Comparison of ENCODE assay signal across 1 cellular context in genomic region chr1:207309775-207310273, GRCh38.
TF ChIP-seq lines count a peak whose summit lies in the region.

No MANE protein-coding gene starts in this region.

TF ChIP-seq in GM23338, 12 proteins besides CTCF, POLR2A, EP300 and RAD21 (continued from another document):
- TF ChIP-seq, protein P1, sequence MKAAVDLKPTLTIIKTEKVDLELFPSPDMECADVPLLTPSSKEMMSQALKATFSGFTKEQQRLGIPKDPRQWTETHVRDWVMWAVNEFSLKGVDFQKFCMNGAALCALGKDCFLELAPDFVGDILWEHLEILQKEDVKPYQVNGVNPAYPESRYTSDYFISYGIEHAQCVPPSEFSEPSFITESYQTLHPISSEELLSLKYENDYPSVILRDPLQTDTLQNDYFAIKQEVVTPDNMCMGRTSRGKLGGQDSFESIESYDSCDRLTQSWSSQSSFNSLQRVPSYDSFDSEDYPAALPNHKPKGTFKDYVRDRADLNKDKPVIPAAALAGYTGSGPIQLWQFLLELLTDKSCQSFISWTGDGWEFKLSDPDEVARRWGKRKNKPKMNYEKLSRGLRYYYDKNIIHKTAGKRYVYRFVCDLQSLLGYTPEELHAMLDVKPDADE (IDR thresholded peaks at IDR 0.05), result no peak
- TF ChIP-seq ZNF114 (CRISPR knock-in tag; IDR thresholded peaks at IDR 0.05) (no peak), CREB1 (CRISPR knock-in tag; IDR thresholded peaks at IDR 0.05; ENCODE audit: low read depth) (no peak), EZH2 (IDR thresholded peaks at IDR 0.05; ENCODE audit: low read depth, unreplicated experiment) (no peak)
